1 cellular context compared by ENCODE assay signal in the genomic region with DNA sequence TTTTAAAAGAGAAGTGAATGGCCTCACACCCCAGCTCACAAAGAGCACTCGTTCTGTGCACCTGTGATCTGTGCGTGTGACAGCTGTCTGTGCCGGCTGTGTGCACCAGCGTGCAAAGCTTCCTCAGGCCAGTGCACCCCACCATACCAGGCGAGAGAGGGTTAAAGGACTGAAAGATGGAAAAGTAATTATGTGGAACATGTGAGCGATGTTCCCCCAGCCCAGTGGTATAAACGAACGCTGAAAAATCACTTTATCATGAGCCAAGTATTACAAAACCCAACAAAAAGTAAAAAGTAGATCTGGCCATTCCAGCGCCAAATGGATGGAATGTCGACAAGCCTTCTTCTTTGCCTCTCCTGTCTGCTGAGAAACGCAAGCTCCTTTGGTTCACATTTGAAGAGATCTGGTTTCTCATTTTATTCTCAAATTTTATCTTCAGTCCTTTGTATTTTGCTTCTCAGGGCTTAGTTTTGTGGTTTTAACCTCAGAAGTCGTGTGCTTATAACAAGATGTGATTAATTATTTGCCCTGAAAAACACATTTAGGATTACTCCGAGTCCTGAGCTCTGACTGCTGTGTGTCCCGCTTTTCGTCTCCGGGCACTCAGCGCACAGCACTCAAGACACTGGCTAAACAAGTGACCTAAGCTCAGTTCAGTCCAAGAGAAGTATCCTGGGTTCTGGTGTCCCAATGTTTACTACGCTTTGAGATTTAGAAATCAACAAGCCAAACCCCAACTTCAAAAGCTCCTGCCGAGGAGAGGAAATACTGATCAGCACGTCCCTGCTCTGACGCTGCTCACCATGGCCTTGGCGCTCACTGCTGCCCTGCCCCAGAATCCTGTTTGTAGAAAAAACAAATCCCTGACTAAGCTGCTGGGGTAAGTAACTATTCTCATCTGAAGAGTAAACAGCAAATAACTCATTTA.
TF ChIP-seq lines count a peak whose summit lies in the region.

No MANE protein-coding gene starts in this region.

TF ChIP-seq in HepG2, 621 proteins besides CTCF, POLR2A, EP300 and RAD21 (continued from another document and continues in another):
- TF ChIP-seq, protein P1, sequence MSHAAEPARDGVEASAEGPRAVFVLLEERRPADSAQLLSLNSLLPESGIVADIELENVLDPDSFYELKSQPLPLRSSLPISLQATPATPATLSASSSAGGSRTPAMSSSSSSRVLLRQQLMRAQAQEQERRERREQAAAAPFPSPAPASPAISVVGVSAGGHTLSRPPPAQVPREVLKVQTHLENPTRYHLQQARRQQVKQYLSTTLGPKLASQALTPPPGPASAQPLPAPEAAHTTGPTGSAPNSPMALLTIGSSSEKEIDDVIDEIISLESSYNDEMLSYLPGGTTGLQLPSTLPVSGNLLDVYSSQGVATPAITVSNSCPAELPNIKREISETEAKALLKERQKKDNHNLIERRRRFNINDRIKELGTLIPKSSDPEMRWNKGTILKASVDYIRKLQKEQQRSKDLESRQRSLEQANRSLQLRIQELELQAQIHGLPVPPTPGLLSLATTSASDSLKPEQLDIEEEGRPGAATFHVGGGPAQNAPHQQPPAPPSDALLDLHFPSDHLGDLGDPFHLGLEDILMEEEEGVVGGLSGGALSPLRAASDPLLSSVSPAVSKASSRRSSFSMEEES (CRISPR knock-in tag; IDR thresholded peaks at IDR 0.05), result 0 out of 2 replicates have a peak, but pooled peaks have one; percentile 21
- no peak for TF ChIP-seq JARID2 (CRISPR knock-in tag; IDR thresholded peaks at IDR 0.05; ENCODE audit: insufficient replicate concordance)
- TF ChIP-seq ZBTB7A (CRISPR knock-in tag; IDR thresholded peaks at IDR 0.05), result no peak
- TF ChIP-seq KDM2A (CRISPR knock-in tag; IDR thresholded peaks at IDR 0.05; ENCODE audit: borderline replicate concordance, low read depth), result no peak
- no peak for TF ChIP-seq MTA3 (CRISPR knock-in tag; IDR thresholded peaks at IDR 0.05)
- TF ChIP-seq RFX5 (IDR thresholded peaks at IDR 0.05; ENCODE audit: low read depth, low read length), result no peak
- TF ChIP-seq SRY (CRISPR knock-in tag; IDR thresholded peaks at IDR 0.05), result no peak
- no peak for TF ChIP-seq ZNF75D (CRISPR knock-in tag; IDR thresholded peaks at IDR 0.05; ENCODE audit: borderline replicate concordance)
- peak; percentile 45; the same call in 1 of the 2 replicates for TF ChIP-seq BCL6 (CRISPR knock-in tag; IDR thresholded peaks at IDR 0.05)
- TF ChIP-seq, protein P2, sequence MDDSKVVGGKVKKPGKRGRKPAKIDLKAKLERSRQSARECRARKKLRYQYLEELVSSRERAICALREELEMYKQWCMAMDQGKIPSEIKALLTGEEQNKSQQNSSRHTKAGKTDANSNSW (CRISPR knock-in tag; IDR thresholded peaks at IDR 0.05; ENCODE audit: borderline replicate concordance), result no peak
- no peak for TF ChIP-seq SMARCE1 (IDR thresholded peaks at IDR 0.05; ENCODE audit: borderline replicate concordance)
- TF ChIP-seq NFE2L2 (IDR thresholded peaks at IDR 0.05; ENCODE audit: low read length), result no peak
- TF ChIP-seq ARNT (IDR thresholded peaks at IDR 0.05), result no peak
- TF ChIP-seq, protein P3, sequence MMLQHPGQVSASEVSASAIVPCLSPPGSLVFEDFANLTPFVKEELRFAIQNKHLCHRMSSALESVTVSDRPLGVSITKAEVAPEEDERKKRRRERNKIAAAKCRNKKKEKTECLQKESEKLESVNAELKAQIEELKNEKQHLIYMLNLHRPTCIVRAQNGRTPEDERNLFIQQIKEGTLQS (CRISPR knock-in tag; IDR thresholded peaks at IDR 0.05), result no peak
- no peak for TF ChIP-seq ZNF749 (CRISPR knock-in tag; IDR thresholded peaks at IDR 0.05; ENCODE audit: borderline replicate concordance)
- no peak for TF ChIP-seq HHEX (CRISPR knock-in tag; IDR thresholded peaks at IDR 0.05)
- TF ChIP-seq ZNF788 (CRISPR knock-in tag; IDR thresholded peaks at IDR 0.05; ENCODE audit: borderline replicate concordance), result no peak; the same call in 1 of the 2 replicates
- TF ChIP-seq, protein P4, sequence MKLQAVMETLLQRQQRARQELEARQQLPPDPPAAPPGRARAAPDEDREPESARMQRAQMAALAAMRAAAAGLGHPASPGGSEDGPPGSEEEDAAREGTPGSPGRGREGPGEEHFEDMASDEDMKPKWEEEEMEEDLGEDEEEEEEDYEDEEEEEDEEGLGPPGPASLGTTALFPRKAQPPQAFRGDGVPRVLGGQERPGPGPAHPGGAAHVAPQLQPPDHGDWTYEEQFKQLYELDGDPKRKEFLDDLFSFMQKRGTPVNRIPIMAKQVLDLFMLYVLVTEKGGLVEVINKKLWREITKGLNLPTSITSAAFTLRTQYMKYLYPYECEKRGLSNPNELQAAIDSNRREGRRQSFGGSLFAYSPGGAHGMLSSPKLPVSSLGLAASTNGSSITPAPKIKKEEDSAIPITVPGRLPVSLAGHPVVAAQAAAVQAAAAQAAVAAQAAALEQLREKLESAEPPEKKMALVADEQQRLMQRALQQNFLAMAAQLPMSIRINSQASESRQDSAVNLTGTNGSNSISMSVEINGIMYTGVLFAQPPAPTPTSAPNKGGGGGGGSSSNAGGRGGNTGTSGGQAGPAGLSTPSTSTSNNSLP (IDR thresholded peaks at IDR 0.05; ENCODE audit: low read depth, low read length), result no peak
- TF ChIP-seq, protein P5, sequence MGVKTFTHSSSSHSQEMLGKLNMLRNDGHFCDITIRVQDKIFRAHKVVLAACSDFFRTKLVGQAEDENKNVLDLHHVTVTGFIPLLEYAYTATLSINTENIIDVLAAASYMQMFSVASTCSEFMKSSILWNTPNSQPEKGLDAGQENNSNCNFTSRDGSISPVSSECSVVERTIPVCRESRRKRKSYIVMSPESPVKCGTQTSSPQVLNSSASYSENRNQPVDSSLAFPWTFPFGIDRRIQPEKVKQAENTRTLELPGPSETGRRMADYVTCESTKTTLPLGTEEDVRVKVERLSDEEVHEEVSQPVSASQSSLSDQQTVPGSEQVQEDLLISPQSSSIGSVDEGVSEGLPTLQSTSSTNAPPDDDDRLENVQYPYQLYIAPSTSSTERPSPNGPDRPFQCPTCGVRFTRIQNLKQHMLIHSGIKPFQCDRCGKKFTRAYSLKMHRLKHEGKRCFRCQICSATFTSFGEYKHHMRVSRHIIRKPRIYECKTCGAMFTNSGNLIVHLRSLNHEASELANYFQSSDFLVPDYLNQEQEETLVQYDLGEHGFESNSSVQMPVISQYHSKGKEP (CRISPR knock-in tag; IDR thresholded peaks at IDR 0.05), result no peak
- no peak for TF ChIP-seq PTBP1 (IDR thresholded peaks at IDR 0.05; ENCODE audit: low read depth, low read length, poor library complexity, severe bottlenecking)
- peak; percentile 77 for TF ChIP-seq HDAC1 (CRISPR knock-in tag; IDR thresholded peaks at IDR 0.05)
- TF ChIP-seq SP4 (CRISPR knock-in tag; IDR thresholded peaks at IDR 0.05), result no peak
- TF ChIP-seq, protein P6, sequence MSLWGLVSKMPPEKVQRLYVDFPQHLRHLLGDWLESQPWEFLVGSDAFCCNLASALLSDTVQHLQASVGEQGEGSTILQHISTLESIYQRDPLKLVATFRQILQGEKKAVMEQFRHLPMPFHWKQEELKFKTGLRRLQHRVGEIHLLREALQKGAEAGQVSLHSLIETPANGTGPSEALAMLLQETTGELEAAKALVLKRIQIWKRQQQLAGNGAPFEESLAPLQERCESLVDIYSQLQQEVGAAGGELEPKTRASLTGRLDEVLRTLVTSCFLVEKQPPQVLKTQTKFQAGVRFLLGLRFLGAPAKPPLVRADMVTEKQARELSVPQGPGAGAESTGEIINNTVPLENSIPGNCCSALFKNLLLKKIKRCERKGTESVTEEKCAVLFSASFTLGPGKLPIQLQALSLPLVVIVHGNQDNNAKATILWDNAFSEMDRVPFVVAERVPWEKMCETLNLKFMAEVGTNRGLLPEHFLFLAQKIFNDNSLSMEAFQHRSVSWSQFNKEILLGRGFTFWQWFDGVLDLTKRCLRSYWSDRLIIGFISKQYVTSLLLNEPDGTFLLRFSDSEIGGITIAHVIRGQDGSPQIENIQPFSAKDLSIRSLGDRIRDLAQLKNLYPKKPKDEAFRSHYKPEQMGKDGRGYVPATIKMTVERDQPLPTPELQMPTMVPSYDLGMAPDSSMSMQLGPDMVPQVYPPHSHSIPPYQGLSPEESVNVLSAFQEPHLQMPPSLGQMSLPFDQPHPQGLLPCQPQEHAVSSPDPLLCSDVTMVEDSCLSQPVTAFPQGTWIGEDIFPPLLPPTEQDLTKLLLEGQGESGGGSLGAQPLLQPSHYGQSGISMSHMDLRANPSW (CRISPR knock-in tag; IDR thresholded peaks at IDR 0.05; ENCODE audit: borderline replicate concordance), result no peak
- no peak for TF ChIP-seq SIX4 (CRISPR knock-in tag; IDR thresholded peaks at IDR 0.05)
- TF ChIP-seq, protein P7, sequence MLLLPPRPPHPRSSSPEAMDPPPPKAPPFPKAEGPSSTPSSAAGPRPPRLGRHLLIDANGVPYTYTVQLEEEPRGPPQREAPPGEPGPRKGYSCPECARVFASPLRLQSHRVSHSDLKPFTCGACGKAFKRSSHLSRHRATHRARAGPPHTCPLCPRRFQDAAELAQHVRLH (CRISPR knock-in tag; IDR thresholded peaks at IDR 0.05; ENCODE audit: borderline replicate concordance, low read depth), result no peak
- no peak for TF ChIP-seq ZNF530 (CRISPR knock-in tag; IDR thresholded peaks at IDR 0.05; ENCODE audit: low read depth)
- TF ChIP-seq, protein P8, sequence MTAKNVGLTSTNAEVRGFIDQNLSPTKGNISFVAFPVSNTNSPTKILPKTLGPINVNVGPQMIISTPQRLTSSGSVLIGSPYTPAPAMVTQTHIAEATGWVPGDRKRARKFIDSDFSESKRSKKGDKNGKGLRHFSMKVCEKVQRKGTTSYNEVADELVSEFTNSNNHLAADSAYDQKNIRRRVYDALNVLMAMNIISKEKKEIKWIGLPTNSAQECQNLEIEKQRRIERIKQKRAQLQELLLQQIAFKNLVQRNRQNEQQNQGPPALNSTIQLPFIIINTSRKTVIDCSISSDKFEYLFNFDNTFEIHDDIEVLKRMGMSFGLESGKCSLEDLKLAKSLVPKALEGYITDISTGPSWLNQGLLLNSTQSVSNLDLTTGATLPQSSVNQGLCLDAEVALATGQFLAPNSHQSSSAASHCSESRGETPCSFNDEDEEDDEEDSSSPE (CRISPR knock-in tag; IDR thresholded peaks at IDR 0.05), result no peak
- TF ChIP-seq, protein P9, sequence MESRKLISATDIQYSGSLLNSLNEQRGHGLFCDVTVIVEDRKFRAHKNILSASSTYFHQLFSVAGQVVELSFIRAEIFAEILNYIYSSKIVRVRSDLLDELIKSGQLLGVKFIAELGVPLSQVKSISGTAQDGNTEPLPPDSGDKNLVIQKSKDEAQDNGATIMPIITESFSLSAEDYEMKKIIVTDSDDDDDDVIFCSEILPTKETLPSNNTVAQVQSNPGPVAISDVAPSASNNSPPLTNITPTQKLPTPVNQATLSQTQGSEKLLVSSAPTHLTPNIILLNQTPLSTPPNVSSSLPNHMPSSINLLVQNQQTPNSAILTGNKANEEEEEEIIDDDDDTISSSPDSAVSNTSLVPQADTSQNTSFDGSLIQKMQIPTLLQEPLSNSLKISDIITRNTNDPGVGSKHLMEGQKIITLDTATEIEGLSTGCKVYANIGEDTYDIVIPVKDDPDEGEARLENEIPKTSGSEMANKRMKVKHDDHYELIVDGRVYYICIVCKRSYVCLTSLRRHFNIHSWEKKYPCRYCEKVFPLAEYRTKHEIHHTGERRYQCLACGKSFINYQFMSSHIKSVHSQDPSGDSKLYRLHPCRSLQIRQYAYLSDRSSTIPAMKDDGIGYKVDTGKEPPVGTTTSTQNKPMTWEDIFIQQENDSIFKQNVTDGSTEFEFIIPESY (CRISPR knock-in tag; IDR thresholded peaks at IDR 0.05), result peak; percentile 62; the same call in 1 of the 2 replicates
- TF ChIP-seq ZNF337 (CRISPR knock-in tag; IDR thresholded peaks at IDR 0.05; ENCODE audit: borderline replicate concordance, low read depth), result no peak
- no peak for TF ChIP-seq ZNF274 (CRISPR knock-in tag; IDR thresholded peaks at IDR 0.05)
- TF ChIP-seq GPN1 (CRISPR knock-in tag; IDR thresholded peaks at IDR 0.05; ENCODE audit: borderline replicate concordance), result no peak
- TF ChIP-seq, protein P10, sequence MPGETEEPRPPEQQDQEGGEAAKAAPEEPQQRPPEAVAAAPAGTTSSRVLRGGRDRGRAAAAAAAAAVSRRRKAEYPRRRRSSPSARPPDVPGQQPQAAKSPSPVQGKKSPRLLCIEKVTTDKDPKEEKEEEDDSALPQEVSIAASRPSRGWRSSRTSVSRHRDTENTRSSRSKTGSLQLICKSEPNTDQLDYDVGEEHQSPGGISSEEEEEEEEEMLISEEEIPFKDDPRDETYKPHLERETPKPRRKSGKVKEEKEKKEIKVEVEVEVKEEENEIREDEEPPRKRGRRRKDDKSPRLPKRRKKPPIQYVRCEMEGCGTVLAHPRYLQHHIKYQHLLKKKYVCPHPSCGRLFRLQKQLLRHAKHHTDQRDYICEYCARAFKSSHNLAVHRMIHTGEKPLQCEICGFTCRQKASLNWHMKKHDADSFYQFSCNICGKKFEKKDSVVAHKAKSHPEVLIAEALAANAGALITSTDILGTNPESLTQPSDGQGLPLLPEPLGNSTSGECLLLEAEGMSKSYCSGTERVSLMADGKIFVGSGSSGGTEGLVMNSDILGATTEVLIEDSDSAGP (CRISPR knock-in tag; IDR thresholded peaks at IDR 0.05; ENCODE audit: borderline replicate concordance), result no peak; the same call in 1 of the 2 replicates
- no peak for TF ChIP-seq U2AF1 (optimal IDR thresholded peaks at IDR 0.05; ENCODE audit: low read depth, low read length)
- no peak for TF ChIP-seq DNMT3B (CRISPR knock-in tag; conservative IDR thresholded peaks at IDR 0.05)
- peak; percentile 44; the same call in 1 of the 2 replicates for TF ChIP-seq SAP130 (CRISPR knock-in tag; IDR thresholded peaks at IDR 0.05; ENCODE audit: low read depth)
- TF ChIP-seq, protein P11, sequence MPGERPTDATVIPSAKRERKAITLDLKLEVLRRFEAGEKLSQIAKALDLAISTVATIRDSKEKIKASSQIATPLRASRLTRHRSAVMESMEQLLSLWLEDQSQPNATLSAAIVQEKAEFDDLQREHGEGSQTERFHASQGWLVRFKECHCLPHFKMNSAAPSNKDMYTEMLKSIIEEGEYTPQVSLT (CRISPR knock-in tag; IDR thresholded peaks at IDR 0.05; ENCODE audit: borderline replicate concordance, low read depth), result no peak
- TF ChIP-seq ZNF891 (CRISPR knock-in tag; IDR thresholded peaks at IDR 0.05), result no peak
- peak; percentile 78 for TF ChIP-seq ELF3 (CRISPR knock-in tag; IDR thresholded peaks at IDR 0.05)
- no peak for TF ChIP-seq ZSCAN22 (CRISPR knock-in tag; IDR thresholded peaks at IDR 0.05)
- no peak for TF ChIP-seq ATM (IDR thresholded peaks at IDR 0.05; ENCODE audit: borderline replicate concordance)
- TF ChIP-seq YY1 (IDR thresholded peaks at IDR 0.05; ENCODE audit: insufficient read depth, insufficient replicate concordance, low read depth, low read length), result no peak
- no peak for TF ChIP-seq HNRNPL (IDR thresholded peaks at IDR 0.05; ENCODE audit: low read depth, low read length)
- TF ChIP-seq MAF1 (CRISPR knock-in tag; IDR thresholded peaks at IDR 0.05; ENCODE audit: borderline replicate concordance), result no peak
- no peak for TF ChIP-seq KLF15 (CRISPR knock-in tag; IDR thresholded peaks at IDR 0.05; ENCODE audit: borderline replicate concordance)
- TF ChIP-seq HNF4A (CRISPR knock-in tag; IDR thresholded peaks at IDR 0.05), result peak; percentile 47; the same call in 1 of the 2 replicates
- TF ChIP-seq SMYD3 (CRISPR knock-in tag; IDR thresholded peaks at IDR 0.05), result 0 out of 2 replicates have a peak, but pooled peaks have one; percentile 56
- TF ChIP-seq, protein P12, sequence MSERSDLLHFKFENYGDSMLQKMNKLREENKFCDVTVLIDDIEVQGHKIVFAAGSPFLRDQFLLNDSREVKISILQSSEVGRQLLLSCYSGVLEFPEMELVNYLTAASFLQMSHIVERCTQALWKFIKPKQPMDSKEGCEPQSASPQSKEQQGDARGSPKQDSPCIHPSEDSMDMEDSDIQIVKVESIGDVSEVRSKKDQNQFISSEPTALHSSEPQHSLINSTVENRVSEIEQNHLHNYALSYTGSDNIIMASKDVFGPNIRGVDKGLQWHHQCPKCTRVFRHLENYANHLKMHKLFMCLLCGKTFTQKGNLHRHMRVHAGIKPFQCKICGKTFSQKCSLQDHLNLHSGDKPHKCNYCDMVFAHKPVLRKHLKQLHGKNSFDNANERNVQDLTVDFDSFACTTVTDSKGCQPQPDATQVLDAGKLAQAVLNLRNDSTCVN (CRISPR knock-in tag; IDR thresholded peaks at IDR 0.05; ENCODE audit: borderline replicate concordance), result peak; percentile 39; the same call in 1 of the 2 replicates
